25 cellular contexts compared by ENCODE assay signal in genomic region chr6:13263669-13264068, GRCh38.
"Had no signal": no experiment of that assay in that cellular context is flagged by ENCODE, and none has a peak within 500 bp of the region (broad histone marks: within the 10 kb centered on the region; RNA-seq: fewer than 3 reads in every experiment).

No MANE protein-coding gene starts in this region.

- H3K36me3 ChIP-seq: brain microvascular endothelial cell, cardiac muscle cell, SJSA1 had no signal

- DNase-seq: activated CD4-positive, alpha-beta memory T cell treated with anti-CD3 and anti-CD28 coated beads for 36 hours; activated CD4-positive, alpha-beta T cell treated with anti-CD3 and anti-CD28 coated beads for 1 hour; activated CD4-positive, alpha-beta T cell treated with anti-CD3 and anti-CD28 coated beads, Interleukin-2, amount 10 ng/mL, durations not matched to agents 7 days and 5 days; activated CD8-positive, alpha-beta memory T cell treated with anti-CD3 and anti-CD28 coated beads for 24 hours; activated gamma-delta T cell treated with Interleukin-2 at 50 U/mL for 16 hours; activated naive CD4-positive, alpha-beta T cell treated with anti-CD3 and anti-CD28 coated beads, Interleukin-2, amount 10 ng/mL, durations not matched to agents 7 days and 5 days; activated naive CD8-positive, alpha-beta T cell treated with anti-CD3 and anti-CD28 coated beads for 36 hours; activated T-cell treated with anti-CD3 and anti-CD28 coated beads for 4 hours; activated T-cell treated with anti-CD3 and anti-CD28 coated beads, Interleukin-2, amount 50 U/mL, for 48 hours; brain microvascular endothelial cell; NCI-H1092; NCI-H1417; NCI-H1930; NCI-H345; NCI-H510A; NCI-H69; NK-92 treated with Interleukin-12 subunit alpha and Interleukin-12 subunit beta, amount 100 ng/mL, for 24 hours; PC-3; SHP77 had no signal

- H3K27ac ChIP-seq: brain microvascular endothelial cell, cardiac muscle cell, SJSA1 had no signal

- H3K4me3 ChIP-seq: cardiac muscle cell, SJSA1 had no signal

- H3K36me3 Mint-ChIP-seq: activated CD4-positive, alpha-beta memory T cell treated with anti-CD3 and anti-CD28 coated beads for 36 hours; activated naive CD8-positive, alpha-beta T cell treated with anti-CD3 and anti-CD28 coated beads for 36 hours had no signal

- H3K4me3 Mint-ChIP-seq: activated CD4-positive, alpha-beta memory T cell treated with anti-CD3 and anti-CD28 coated beads for 36 hours; activated CD4-positive, alpha-beta T cell treated with anti-CD3 and anti-CD28 coated beads, Interleukin-2, amount 10 ng/mL, durations not matched to agents 7 days and 5 days; activated naive CD4-positive, alpha-beta T cell treated with anti-CD3 and anti-CD28 coated beads, Interleukin-2, amount 10 ng/mL, durations not matched to agents 7 days and 5 days; activated naive CD8-positive, alpha-beta T cell treated with anti-CD3 and anti-CD28 coated beads for 36 hours; activated T-helper 17 cell treated with anti-CD3 and anti-CD28 coated beads, Interleukin-2, amount 50 U/mL, for 72 hours; T-helper 1 cell treated with Interleukin-12 subunit alpha and Interleukin-12 subunit beta and Interleukin-4 antibody, amounts not matched to agents 30 μg/mL and 1 μg/mL, for 36 hours; WTC11 had no signal

- H3K9me3 Mint-ChIP-seq: activated CD4-positive, alpha-beta T cell treated with anti-CD3 and anti-CD28 coated beads, Interleukin-2, amount 10 ng/mL, durations not matched to agents 7 days and 5 days; activated naive CD8-positive, alpha-beta T cell treated with anti-CD3 and anti-CD28 coated beads for 36 hours; activated T-helper 17 cell treated with anti-CD3 and anti-CD28 coated beads, Interleukin-2, amount 50 U/mL, for 72 hours had no signal

- ATAC-seq: activated T-helper 17 cell treated with anti-CD3 and anti-CD28 coated beads, Interleukin-2, amount 50 U/mL, for 72 hours; PC-3; SK-N-SH treated with all-trans-retinoic acid at 6 μM for 48 hours; WTC11 had no signal

- H3K4me1 Mint-ChIP-seq: activated T-helper 17 cell treated with anti-CD3 and anti-CD28 coated beads, Interleukin-2, amount 50 U/mL, for 72 hours had no signal

- H3K4me1 ChIP-seq: SJSA1 had no signal

- H3K27ac Mint-ChIP-seq: activated CD4-positive, alpha-beta memory T cell treated with anti-CD3 and anti-CD28 coated beads for 36 hours; activated CD4-positive, alpha-beta T cell treated with anti-CD3 and anti-CD28 coated beads, Interleukin-2, amount 10 ng/mL, durations not matched to agents 7 days and 5 days; activated naive CD4-positive, alpha-beta T cell treated with anti-CD3 and anti-CD28 coated beads, Interleukin-2, amount 10 ng/mL, durations not matched to agents 7 days and 5 days; activated naive CD8-positive, alpha-beta T cell treated with anti-CD3 and anti-CD28 coated beads for 36 hours; activated T-helper 17 cell treated with anti-CD3 and anti-CD28 coated beads, Interleukin-2, amount 50 U/mL, for 72 hours; T-helper 1 cell treated with Interleukin-12 subunit alpha and Interleukin-12 subunit beta and Interleukin-4 antibody, amounts not matched to agents 30 μg/mL and 1 μg/mL, for 36 hours; WTC11 had no signal

- H3K27me3 Mint-ChIP-seq: activated CD4-positive, alpha-beta T cell treated with anti-CD3 and anti-CD28 coated beads, Interleukin-2, amount 10 ng/mL, durations not matched to agents 7 days and 5 days; activated naive CD8-positive, alpha-beta T cell treated with anti-CD3 and anti-CD28 coated beads for 36 hours; activated T-helper 17 cell treated with anti-CD3 and anti-CD28 coated beads, Interleukin-2, amount 50 U/mL, for 72 hours had no signal

- H3K27me3 ChIP-seq: brain microvascular endothelial cell, cardiac muscle cell, SJSA1 had no signal
